ENCODE assay signal across 12 cellular contexts in genomic region chr9:135468866-135469521, GRCh38. TPM values are rescaled to one million over a fixed set of nuclear protein-coding genes. Genes with fewer than 3 reads are reported as not detected.
DNase-seq lines count a peak whose midpoint lies in the region; ATAC-seq and TF ChIP-seq lines count a peak whose summit lies in the region.
"Had no signal": no experiment of that assay in that cellular context is flagged by ENCODE, and none has a peak within 500 bp of the region (broad histone marks: within the 10 kb centered on the region; RNA-seq: fewer than 3 reads in every experiment).

No MANE protein-coding gene starts in this region.

- DNase-seq in CD8-positive, alpha-beta memory T cell = no peak
- peak; percentile 32 to 58 for DNase-seq in SJSA1 (ENCODE audit: low read depth in 1 of 2, low spot score in 2 of 2)
- peak; percentile 51 for DNase-seq in activated naive CD4-positive, alpha-beta T cell treated with anti-CD3 and anti-CD28 coated beads for 36 hours
- no peak for DNase-seq in skeletal muscle cell (ENCODE audit: low read depth)
- DNase-seq in sciatic nerve (ENCODE audit: low spot score) = no peak
- no peak for DNase-seq in mammary epithelial cell
- no peak for DNase-seq in stomach
- DNase-seq: upper lobe of left lung had no signal

- no TSS peak for BruUV-seq in mammary epithelial cell (replicated peaks; lab: Mats Ljungman, UMichigan)

- no peaks in the 10 kb centered on the region for H4K20me1 ChIP-seq in mammary epithelial cell (ENCODE audit: insufficient read depth, low read length)

- TF ChIP-seq CTCF in mammary epithelial cell (conservative IDR thresholded peaks at IDR 0.05 in 1 of 2, IDR thresholded peaks at IDR 0.05 in 1 of 2; ENCODE audit: extremely low read depth in 1 of 2, insufficient read depth in 1 of 2, low read depth in 1 of 2, low read length in 2 of 2) (no peak), stomach (IDR thresholded peaks at IDR 0.05) (no peak)

- no peak overlapping the region for H3K4me3 ChIP-seq in CD8-positive, alpha-beta memory T cell (ENCODE audit: low read length)
- H3K4me3 ChIP-seq in SJSA1 (no peak overlapping the region), skeletal muscle cell (ENCODE audit: low read depth, low read length) (peak overlapping the region; percentile 9), mammary epithelial cell (replicated peaks in 1 of 3; ENCODE audit: insufficient read depth in 1 of 3, low read depth in 2 of 3, low read length in 3 of 3) (no peak overlapping the region), stomach (peak overlapping the region in 1 of 4 donors; percentile 9)
- H3K4me3 ChIP-seq: upper lobe of left lung had no signal

- H3K36me3 Mint-ChIP-seq in CD8-positive, alpha-beta memory T cell = no peaks in the 10 kb centered on the region
- H3K36me3 Mint-ChIP-seq in activated naive CD4-positive, alpha-beta T cell treated with anti-CD3 and anti-CD28 coated beads for 36 hours (ENCODE audit: low read depth) = no peaks in the 10 kb centered on the region
- H3K36me3 Mint-ChIP-seq: naive thymus-derived CD4-positive, alpha-beta T cell had no signal

- no peak overlapping the region for H3K9ac ChIP-seq in mammary epithelial cell (ENCODE audit: insufficient read depth, low read length)

- H3K4me1 ChIP-seq in CD8-positive, alpha-beta memory T cell (ENCODE audit: insufficient read depth, low read length) = no peaks in the 10 kb centered on the region
- H3K4me1 ChIP-seq in SJSA1 (replicated peaks) = peaks cover 17% of the 10 kb centered on the region
- no peaks in the 10 kb centered on the region for H3K4me1 ChIP-seq in mammary epithelial cell (ENCODE audit: insufficient read depth, low read length)
- peaks cover 0 to 10% (median 10%) of the 10 kb centered on the region in 4 donors for H3K4me1 ChIP-seq in stomach
- H3K4me1 ChIP-seq: upper lobe of left lung had no signal

- peak overlapping the region; percentile 65 for H3K27ac ChIP-seq in CD8-positive, alpha-beta memory T cell (ENCODE audit: low read depth, low read length)
- H3K27ac ChIP-seq in SJSA1 (peak overlapping the region; percentile 38), mammary epithelial cell (ENCODE audit: insufficient read depth, low read depth, low read length) (no peak overlapping the region), stomach (no peak overlapping the region)
- H3K27ac ChIP-seq: upper lobe of left lung had no signal

- peaks cover 6 to 13% (median 9%) of the 10 kb centered on the region in 3 donors for H3K4me1 Mint-ChIP-seq in CD8-positive, alpha-beta memory T cell
- peaks cover 2% of the 10 kb centered on the region for H3K4me1 Mint-ChIP-seq in activated naive CD4-positive, alpha-beta T cell treated with anti-CD3 and anti-CD28 coated beads for 36 hours (ENCODE audit: low read depth)

- dilution Hi-C loops in mammary epithelial cell (cut with HindIII; ENCODE audit: low sequenced_read_pairs) = no loop called here

- H2AFZ ChIP-seq in mammary epithelial cell (ENCODE audit: low read depth, low read length) = no peak overlapping the region

- peak overlapping the region; percentile 5 to 78 (median 64) for H3K4me3 Mint-ChIP-seq in CD8-positive, alpha-beta memory T cell
- no peak overlapping the region for H3K4me3 Mint-ChIP-seq in activated naive CD4-positive, alpha-beta T cell treated with anti-CD3 and anti-CD28 coated beads for 36 hours

- H3K27ac Mint-ChIP-seq in CD8-positive, alpha-beta memory T cell = peak overlapping the region in 2 of 8 donors; percentile 43 to 89
- no peak overlapping the region for H3K27ac Mint-ChIP-seq in activated naive CD4-positive, alpha-beta T cell treated with anti-CD3 and anti-CD28 coated beads for 36 hours

- H3K79me2 ChIP-seq in mammary epithelial cell (ENCODE audit: insufficient read depth, low read length) = no peaks in the 10 kb centered on the region

- ATAC-seq in GM21528 (IDR thresholded peaks at IDR 0.05; ENCODE audit: low FRiP score, unreplicated experiment) (no peak), sciatic nerve (no peak)
- ATAC-seq: naive thymus-derived CD4-positive, alpha-beta T cell had no signal

- no peaks in the 10 kb centered on the region for H3K36me3 ChIP-seq in CD8-positive, alpha-beta memory T cell (ENCODE audit: insufficient read depth, low read length)
- H3K36me3 ChIP-seq in SJSA1 (no peaks in the 10 kb centered on the region), mammary epithelial cell (ENCODE audit: insufficient read depth, low read length) (no peaks in the 10 kb centered on the region), stomach (no peaks in the 10 kb centered on the region)
- H3K36me3 ChIP-seq: upper lobe of left lung had no signal

- CTCF ChIA-PET in CD8-positive, alpha-beta memory T cell (lab: Charles Lee) = no interaction called here
- CTCF ChIA-PET in activated naive CD4-positive, alpha-beta T cell treated with anti-CD3 and anti-CD28 coated beads for 36 hours (lab: Charles Lee) = interaction anchor here (0.6 kb wide), 1 partner anchor 27 kb away, joined by 5 read pairs; no protein-coding TSS in a partner anchor
- CTCF ChIA-PET in mammary epithelial cell (lab: Charles Lee; ENCODE audit: low non-redundant PET) = no interaction called here

- H3K9me3 Mint-ChIP-seq in CD8-positive, alpha-beta memory T cell = no peaks in the 10 kb centered on the region
- H3K9me3 Mint-ChIP-seq in activated naive CD4-positive, alpha-beta T cell treated with anti-CD3 and anti-CD28 coated beads for 36 hours = no peaks in the 10 kb centered on the region

- no peak for TF ChIP-seq EP300 in stomach (IDR thresholded peaks at IDR 0.05)

- peaks cover 15 to 54% of the 10 kb centered on the region in 2 donors for H3K27me3 Mint-ChIP-seq in CD8-positive, alpha-beta memory T cell
- peaks cover 40% of the 10 kb centered on the region for H3K27me3 Mint-ChIP-seq in activated naive CD4-positive, alpha-beta T cell treated with anti-CD3 and anti-CD28 coated beads for 36 hours (ENCODE audit: low read depth)

- no peak for TF ChIP-seq POLR2A in stomach (IDR thresholded peaks at IDR 0.05)

- no peak overlapping the region for H3K4me2 ChIP-seq in mammary epithelial cell (ENCODE audit: insufficient read depth, low read depth, low read length)

- in situ Hi-C loops in mammary epithelial cell (cut with MboI; ENCODE audit: low sequenced_read_pairs in 2 of 2) = no loop called here

- no peaks in the 10 kb centered on the region for H3K9me3 ChIP-seq in CD8-positive, alpha-beta memory T cell (ENCODE audit: low read length)
- H3K9me3 ChIP-seq in SJSA1 (replicated peaks) (no peaks in the 10 kb centered on the region), mammary epithelial cell (replicated peaks; ENCODE audit: insufficient read depth, low read length) (no peaks in the 10 kb centered on the region), stomach (no peaks in the 10 kb centered on the region)
- H3K9me3 ChIP-seq: upper lobe of left lung had no signal

- H3K27me3 ChIP-seq in CD8-positive, alpha-beta memory T cell (ENCODE audit: insufficient read depth, low read length, poor library complexity, severe bottlenecking) = no peaks in the 10 kb centered on the region
- no peaks in the 10 kb centered on the region for H3K27me3 ChIP-seq in SJSA1 (replicated peaks)
- no peaks in the 10 kb centered on the region for H3K27me3 ChIP-seq in mammary epithelial cell (ENCODE audit: insufficient read depth, low read length)
- H3K27me3 ChIP-seq in stomach = peaks cover 0 to 24% (median 0%) of the 10 kb centered on the region in 3 donors
- H3K27me3 ChIP-seq: upper lobe of left lung had no signal

- WGBS in mammary epithelial cell (ENCODE audit: low coverage, missing lambda C conversion rate) = 82% methylated on average over 16 of the region's 16 CpGs
- 20 to 28% (median 23%) methylated on average over 16 of the region's 16 CpGs for WGBS in stomach, 5 donors

- POLR2A ChIA-PET in CD8-positive, alpha-beta memory T cell (lab: Charles Lee) = no interaction called here

- intact Hi-C loops in activated naive CD4-positive, alpha-beta T cell treated with anti-CD3 and anti-CD28 coated beads for 36 hours (cut with micrococcal nuclease) = no loop called here
- intact Hi-C loops in sciatic nerve (cut with DNase I) = no loop called here
- intact Hi-C loops in mammary epithelial cell (cut with micrococcal nuclease) = no loop called here
- intact Hi-C loops in stomach (cut with DNase I; ENCODE audit: low total_unique reads) = no loop called here

RNA-seq across cellular contexts. Expression of gene PPP1R26, which starts 10.6 kb away (rescaled TPM):
- under 1 TPM; 0.59 to 0.84 TPM for total RNA-seq in CD8-positive, alpha-beta memory T cell
- 0.47 TPM for polyA plus RNA-seq in CD8-positive, alpha-beta memory T cell
- 11.0 and 16.8 TPM in 2 replicates for total RNA-seq in SJSA1 (2014; rRNA removed; shearing (Covaris generic))
- under 1 TPM; 0.29 to 0.32 TPM for total RNA-seq in activated naive CD4-positive, alpha-beta T cell treated with anti-CD3 and anti-CD28 coated beads for 36 hours
- 13.9 TPM for total RNA-seq in sciatic nerve
- 10 to 100 TPM; 13.2 to 17.2 TPM for total RNA-seq in mammary epithelial cell
- polyA plus RNA-seq in mammary epithelial cell = 4.8 TPM
- polyA minus RNA-seq in mammary epithelial cell = 12.7 TPM
- total RNA-seq in stomach = 10 to 100 TPM; 11.6 to 22.8 (median 15.4) TPM
- polyA plus RNA-seq in stomach = 1 to 10 TPM; 5.3 to 7.4 (median 6.8) TPM

RNA-seq across cellular contexts. Expression of gene MRPS2, which starts 31.5 kb away (rescaled TPM):
- total RNA-seq in CD8-positive, alpha-beta memory T cell = 10 to 100 TPM; 66.7 to 71.0 TPM
- polyA plus RNA-seq in CD8-positive, alpha-beta memory T cell = 50.9 TPM
- 12.6 and 21.3 TPM in 2 replicates for total RNA-seq in SJSA1 (2014; rRNA removed; shearing (Covaris generic))
- total RNA-seq in activated naive CD4-positive, alpha-beta T cell treated with anti-CD3 and anti-CD28 coated beads for 36 hours = 10 to 100 TPM; 36.9 to 40.7 TPM
- total RNA-seq in sciatic nerve (17.5 TPM), mammary epithelial cell (10 to 100 TPM; 21.5 to 46.2 TPM), stomach (10 to 100 TPM in 3 of 5 donors, 1 to 10 TPM in 2; 1.8 to 46.3 (median 36.2) TPM)
- polyA plus RNA-seq in mammary epithelial cell (193 TPM), stomach (10 to 100 TPM; 35.7 to 54.7 (median 44.0) TPM)
- polyA minus RNA-seq in mammary epithelial cell = 125 TPM

RNA-seq across cellular contexts. Expression of gene LCN1, which starts 52.2 kb away (rescaled TPM):
- not detected for total RNA-seq in CD8-positive, alpha-beta memory T cell
- not detected for polyA plus RNA-seq in CD8-positive, alpha-beta memory T cell
- total RNA-seq in SJSA1 (2014; rRNA removed; shearing (Covaris generic)) = not detected in 2 replicates
- total RNA-seq in activated naive CD4-positive, alpha-beta T cell treated with anti-CD3 and anti-CD28 coated beads for 36 hours = under 1 TPM in 1 of 2 experiments, not detected in 1; 0.29 TPM
- not detected for total RNA-seq in sciatic nerve
- not detected for total RNA-seq in mammary epithelial cell
- polyA plus RNA-seq in mammary epithelial cell = not detected
- not detected for polyA minus RNA-seq in mammary epithelial cell
- total RNA-seq in stomach = not detected
- not detected for polyA plus RNA-seq in stomach
- total RNA-seq: LHCN-M2; naive thymus-derived CD4-positive, alpha-beta T cell; SK-MEL-5; upper lobe of left lung had no signal
- polyA plus RNA-seq: naive thymus-derived CD4-positive, alpha-beta T cell had no signal

Comparison
In these comparisons a context has a peak if more than half of its experiments do, and no peak if none do; other contexts are left out.
1. DNase-seq: peak in SJSA1 (2 of 2) and activated naive CD4-positive, alpha-beta T cell treated with anti-CD3 and anti-CD28 coated beads for 36 hours (single experiment); none in CD8-positive, alpha-beta memory T cell (0 of 5), skeletal muscle cell (single experiment), sciatic nerve (single experiment), mammary epithelial cell (single experiment) and stomach (single experiment).
2. H3K27ac ChIP-seq: peak in CD8-positive, alpha-beta memory T cell (single experiment) and SJSA1 (single experiment); none in mammary epithelial cell (single experiment) and stomach (0 of 5).